ENCODE assay signal across 16 cellular contexts in genomic region chr18:9735238-9735637, GRCh38. TPM values are rescaled to one million over a fixed set of nuclear protein-coding genes. Genes with fewer than 3 reads are reported as not detected.
DNase-seq lines count a peak whose midpoint lies in the region; ATAC-seq and TF ChIP-seq lines count a peak whose summit lies in the region.
"Had no signal": no experiment of that assay in that cellular context is flagged by ENCODE, and none has a peak within 500 bp of the region (broad histone marks: within the 10 kb centered on the region; RNA-seq: fewer than 3 reads in every experiment).

No MANE protein-coding gene starts in this region.

- peak overlapping the region; percentile 14 for H3K4me3 Mint-ChIP-seq in activated CD8-positive, alpha-beta T cell treated with anti-CD3 and anti-CD28 coated beads, Interleukin-2, amount 10 ng/mL, durations not matched to agents 7 days and 5 days
- peak overlapping the region; percentile 34 for H3K4me3 Mint-ChIP-seq in natural killer cell treated with Interleukin-12 subunit alpha and Interleukin-12 subunit beta and Interleukin-15 and Interleukin-18, amount 100 ng/mL, for 72 hours
- H3K4me3 Mint-ChIP-seq: stimulated activated naive CD8-positive, alpha-beta T cell treated with anti-CD3 and anti-CD28 coated beads, Interleukin-15, Interleukin-2, amounts not matched to agents 100 ng/mL and 50 ng/mL, for 24 hours had no signal

- H3K27me3 ChIP-seq in ascending aorta = no peaks in the 10 kb centered on the region
- no peaks in the 10 kb centered on the region for H3K27me3 ChIP-seq in BE2C
- H3K27me3 ChIP-seq: breast epithelium had no signal

- peaks cover 46% of the 10 kb centered on the region for H3K27me3 Mint-ChIP-seq in activated CD8-positive, alpha-beta T cell treated with anti-CD3 and anti-CD28 coated beads, Interleukin-2, amount 10 ng/mL, durations not matched to agents 7 days and 5 days (ENCODE audit: low read depth)
- H3K27me3 Mint-ChIP-seq in natural killer cell treated with Interleukin-12 subunit alpha and Interleukin-12 subunit beta and Interleukin-15 and Interleukin-18, amount 100 ng/mL, for 72 hours = peaks cover 19 to 21% of the 10 kb centered on the region in 2 donors

- peak; percentile 53 for ATAC-seq in activated CD8-positive, alpha-beta T cell treated with anti-CD3 and anti-CD28 coated beads, Interleukin-2, amount 10 ng/mL, durations not matched to agents 7 days and 5 days
- ATAC-seq in natural killer cell treated with Interleukin-12 subunit alpha and Interleukin-12 subunit beta and Interleukin-15 and Interleukin-18, amount 100 ng/mL, for 72 hours = peak; percentile 44 to 73

- no peak overlapping the region for H3K27ac ChIP-seq in ascending aorta
- H3K27ac ChIP-seq: breast epithelium, left ventricle myocardium inferior had no signal

- intact Hi-C loops in ascending aorta (cut with DNase I) = no loop called here

- no peaks in the 10 kb centered on the region for H3K9me3 ChIP-seq in ascending aorta
- no peaks in the 10 kb centered on the region for H3K9me3 ChIP-seq in BE2C
- H3K9me3 ChIP-seq: breast epithelium, left ventricle myocardium inferior had no signal

- DNase-seq in D341Med (ENCODE audit: low spot score) (peak; percentile 10), Kasumi-1 (lab: John Stamatoyannopoulos, UW) (peak; percentile 76 to 83), ascending aorta (ENCODE audit: low spot score in 2 of 2) (no peak), globus pallidus (ENCODE audit: low spot score) (no peak), BE2C (no peak)
- DNase-seq in activated CD8-positive, alpha-beta T cell treated with anti-CD3 and anti-CD28 coated beads, Interleukin-2, amount 10 ng/mL, durations not matched to agents 7 days and 5 days = peak; percentile 63
- DNase-seq in natural killer cell treated with Interleukin-12 subunit alpha and Interleukin-12 subunit beta and Interleukin-15 and Interleukin-18, amount 100 ng/mL, for 72 hours (ENCODE audit: low spot score) = no peak
- DNase-seq: C1 segment of cervical spinal cord; DMS79; effector CD4-positive, alpha-beta T cell; left ventricle myocardium inferior; NCI-H187; NCI-H510A treated with DMSO at 0.1 percent for 48 hours had no signal

- H3K36me3 ChIP-seq in ascending aorta = peaks cover 0 to 6% of the 10 kb centered on the region in 2 donors
- H3K36me3 ChIP-seq in BE2C = no peaks in the 10 kb centered on the region
- H3K36me3 ChIP-seq: breast epithelium, left ventricle myocardium inferior had no signal

- TF ChIP-seq CTCF in ascending aorta (IDR thresholded peaks at IDR 0.05) (no peak), BE2C (IDR thresholded peaks at IDR 0.05; ENCODE audit: low read depth, low read length) (no peak)

- H3K27ac Mint-ChIP-seq in activated CD8-positive, alpha-beta T cell treated with anti-CD3 and anti-CD28 coated beads, Interleukin-2, amount 10 ng/mL, durations not matched to agents 7 days and 5 days = no peak overlapping the region
- H3K27ac Mint-ChIP-seq in natural killer cell treated with Interleukin-12 subunit alpha and Interleukin-12 subunit beta and Interleukin-15 and Interleukin-18, amount 100 ng/mL, for 72 hours = no peak overlapping the region
- H3K27ac Mint-ChIP-seq: activated naive CD4-positive, alpha-beta T cell treated with anti-CD3 and anti-CD28 coated beads, Interleukin-2, amount 50 U/mL, for 72 hours; stimulated activated naive CD8-positive, alpha-beta T cell treated with anti-CD3 and anti-CD28 coated beads, Interleukin-15, Interleukin-2, amounts not matched to agents 100 ng/mL and 50 ng/mL, for 24 hours had no signal

- peaks cover 18% of the 10 kb centered on the region for H3K4me1 Mint-ChIP-seq in activated CD8-positive, alpha-beta T cell treated with anti-CD3 and anti-CD28 coated beads, Interleukin-2, amount 10 ng/mL, durations not matched to agents 7 days and 5 days (ENCODE audit: low read depth)
- H3K4me1 Mint-ChIP-seq in natural killer cell treated with Interleukin-12 subunit alpha and Interleukin-12 subunit beta and Interleukin-15 and Interleukin-18, amount 100 ng/mL, for 72 hours (ENCODE audit: low read depth in 2 of 2) = peaks cover 20 to 22% of the 10 kb centered on the region in 2 donors

- H3K4me1 ChIP-seq in ascending aorta (no peaks in the 10 kb centered on the region), BE2C (no peaks in the 10 kb centered on the region; the same call in 1 of the 2 replicates)
- H3K4me1 ChIP-seq: breast epithelium, left ventricle myocardium inferior had no signal

- H3K4me3 ChIP-seq in ascending aorta (no peak overlapping the region), BE2C (ENCODE audit: low read depth, low read length) (no peak overlapping the region)
- H3K4me3 ChIP-seq: breast epithelium, left ventricle myocardium inferior had no signal

- POLR2A ChIA-PET in activated CD8-positive, alpha-beta T cell treated with anti-CD3 and anti-CD28 coated beads, Interleukin-2, amount 10 ng/mL, durations not matched to agents 7 days and 5 days (lab: Charles Lee) = interaction anchor here (0.8 kb wide), 1 partner anchor 652 kb away, joined by 3 read pairs; no protein-coding TSS in a partner anchor

- H3K9me3 Mint-ChIP-seq in activated CD8-positive, alpha-beta T cell treated with anti-CD3 and anti-CD28 coated beads, Interleukin-2, amount 10 ng/mL, durations not matched to agents 7 days and 5 days (ENCODE audit: insufficient read depth) = no peaks in the 10 kb centered on the region
- no peaks in the 10 kb centered on the region for H3K9me3 Mint-ChIP-seq in natural killer cell treated with Interleukin-12 subunit alpha and Interleukin-12 subunit beta and Interleukin-15 and Interleukin-18, amount 100 ng/mL, for 72 hours
- H3K9me3 Mint-ChIP-seq: activated naive CD4-positive, alpha-beta T cell treated with anti-CD3 and anti-CD28 coated beads, Interleukin-2, amount 50 U/mL, for 72 hours; stimulated activated naive CD8-positive, alpha-beta T cell treated with anti-CD3 and anti-CD28 coated beads, Interleukin-15, Interleukin-2, amounts not matched to agents 100 ng/mL and 50 ng/mL, for 24 hours had no signal

- no peaks in the 10 kb centered on the region for H3K36me3 Mint-ChIP-seq in activated CD8-positive, alpha-beta T cell treated with anti-CD3 and anti-CD28 coated beads, Interleukin-2, amount 10 ng/mL, durations not matched to agents 7 days and 5 days (ENCODE audit: low read depth)
- no peaks in the 10 kb centered on the region for H3K36me3 Mint-ChIP-seq in natural killer cell treated with Interleukin-12 subunit alpha and Interleukin-12 subunit beta and Interleukin-15 and Interleukin-18, amount 100 ng/mL, for 72 hours
- H3K36me3 Mint-ChIP-seq: activated naive CD4-positive, alpha-beta T cell treated with anti-CD3 and anti-CD28 coated beads, Interleukin-2, amount 50 U/mL, for 72 hours had no signal

- CTCF ChIA-PET in activated CD8-positive, alpha-beta T cell treated with anti-CD3 and anti-CD28 coated beads, Interleukin-2, amount 10 ng/mL, durations not matched to agents 7 days and 5 days (lab: Charles Lee) = no interaction called here

RNA-seq across cellular contexts. Expression of gene RAB31, which starts 27.1 kb away (rescaled TPM):
- total RNA-seq in activated CD8-positive, alpha-beta T cell treated with anti-CD3 and anti-CD28 coated beads, Interleukin-2, amount 10 ng/mL, durations not matched to agents 7 days and 5 days = not detected
- total RNA-seq in natural killer cell treated with Interleukin-12 subunit alpha and Interleukin-12 subunit beta and Interleukin-15 and Interleukin-18, amount 100 ng/mL, for 72 hours = 1 to 10 TPM; 1.7 to 6.9 TPM
- 36.8 TPM for total RNA-seq in ascending aorta
- 2.4 TPM for polyA plus RNA-seq in BE2C (2012; ENCODE audit: insufficient read depth, insufficient read length, low read depth)

Comparison
In these comparisons a context has a peak if more than half of its experiments do, and no peak if none do; other contexts are left out.
1. DNase-seq: peak in D341Med (single experiment), Kasumi-1 (2 of 2) and activated CD8-positive, alpha-beta T cell treated with anti-CD3 and anti-CD28 coated beads, Interleukin-2, amount 10 ng/mL, durations not matched to agents 7 days and 5 days (single experiment); none in natural killer cell treated with Interleukin-12 subunit alpha and Interleukin-12 subunit beta and Interleukin-15 and Interleukin-18, amount 100 ng/mL, for 72 hours (single experiment), ascending aorta (0 of 2), globus pallidus (single experiment) and BE2C (single experiment).